Comparison of ENCODE assay signal across 29 cellular contexts in the genomic region with DNA sequence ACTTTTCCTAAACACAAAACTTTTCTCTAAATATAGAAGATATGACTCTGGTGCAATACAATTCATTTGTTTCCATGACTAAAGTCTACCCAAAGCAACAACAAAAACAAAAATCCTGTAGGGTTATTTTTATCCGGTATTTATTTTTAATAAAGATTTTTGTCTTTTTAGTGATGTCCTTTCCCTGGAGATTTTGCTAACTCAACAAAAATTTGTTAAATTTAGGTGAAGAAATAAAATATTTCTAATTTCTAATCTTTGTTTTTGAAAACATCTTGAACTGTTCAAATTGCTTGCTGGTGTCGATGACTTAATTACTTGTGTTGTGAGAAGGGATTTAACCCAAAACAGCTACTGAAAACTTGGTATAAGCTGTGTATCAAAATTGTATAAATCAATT.
"Had no signal": no experiment of that assay in that cellular context is flagged by ENCODE, and none has a peak within 500 bp of the region (broad histone marks: within the 10 kb centered on the region; RNA-seq: fewer than 3 reads in every experiment).

No MANE protein-coding gene starts in this region.

- FAIRE-seq: colon, endometrium, endothelial cell of umbilical vein, frontal cortex had no signal

- H3K9me3 Mint-ChIP-seq: endodermal cell had no signal

- H3K4me3 ChIP-seq: colonic mucosa, coronary artery, dorsolateral prefrontal cortex, esophagus muscularis mucosa, esophagus squamous epithelium, gastrocnemius medialis, gastroesophageal sphincter, heart left ventricle, heart right ventricle had no signal

- H3K9me3 ChIP-seq: colonic mucosa, esophagus muscularis mucosa, esophagus squamous epithelium, gastrocnemius medialis, gastroesophageal sphincter, heart left ventricle, heart right ventricle had no signal

- H3K27me3 ChIP-seq: colonic mucosa, dorsolateral prefrontal cortex, esophagus muscularis mucosa, esophagus squamous epithelium, foreskin keratinocyte, gastrocnemius medialis, gastroesophageal sphincter, heart left ventricle, heart right ventricle had no signal

- H3K27ac ChIP-seq: colonic mucosa, coronary artery, dorsolateral prefrontal cortex, epithelial cell of prostate, esophagus muscularis mucosa, esophagus squamous epithelium, foreskin keratinocyte, gastrocnemius medialis, gastroesophageal sphincter, heart left ventricle, heart right ventricle had no signal

- H3K4me1 Mint-ChIP-seq: endodermal cell had no signal

- ATAC-seq: effector memory CD8-positive, alpha-beta T cell; esophagus mucosa; foreskin keratinocyte; gastrocnemius medialis; gastroesophageal sphincter; heart left ventricle; heart right ventricle had no signal

- H3K27me3 Mint-ChIP-seq: dendritic cell treated with granulocyte-macrophage colony-stimulating factor and Interleukin-4, amounts not matched to agents 40 ng/mL and 50 ng/mL, for 4 days; effector memory CD8-positive, alpha-beta T cell had no signal

- H3K4me1 ChIP-seq: colonic mucosa, esophagus muscularis mucosa, esophagus squamous epithelium, gastrocnemius medialis, gastroesophageal sphincter, heart left ventricle, heart right ventricle had no signal

- DNase-seq: colonic mucosa; cortex of kidney; dermis blood vessel endothelial cell; dorsolateral prefrontal cortex; effector CD4-positive, alpha-beta T cell; effector CD8-positive, alpha-beta T cell; effector memory CD4-positive, alpha-beta T cell; effector memory CD8-positive, alpha-beta T cell; endodermal cell; erythroblast; esophagus squamous epithelium; foreskin fibroblast; foreskin keratinocyte; foreskin melanocyte; gastrocnemius medialis; glutamatergic neuron; head of caudate nucleus; heart left ventricle; heart right ventricle had no signal

- H3K36me3 ChIP-seq: colonic mucosa, esophagus muscularis mucosa, esophagus squamous epithelium, gastrocnemius medialis, gastroesophageal sphincter, heart left ventricle, heart right ventricle had no signal

- H3K27ac Mint-ChIP-seq: dendritic cell treated with granulocyte-macrophage colony-stimulating factor and Interleukin-4, amounts not matched to agents 40 ng/mL and 50 ng/mL, for 4 days; effector memory CD8-positive, alpha-beta T cell; endodermal cell had no signal

- H3K4me3 Mint-ChIP-seq: dendritic cell treated with granulocyte-macrophage colony-stimulating factor and Interleukin-4, amounts not matched to agents 40 ng/mL and 50 ng/mL, for 4 days; effector memory CD8-positive, alpha-beta T cell; endodermal cell had no signal
